ENCODE assay signal across 8 cellular contexts in the genomic region with DNA sequence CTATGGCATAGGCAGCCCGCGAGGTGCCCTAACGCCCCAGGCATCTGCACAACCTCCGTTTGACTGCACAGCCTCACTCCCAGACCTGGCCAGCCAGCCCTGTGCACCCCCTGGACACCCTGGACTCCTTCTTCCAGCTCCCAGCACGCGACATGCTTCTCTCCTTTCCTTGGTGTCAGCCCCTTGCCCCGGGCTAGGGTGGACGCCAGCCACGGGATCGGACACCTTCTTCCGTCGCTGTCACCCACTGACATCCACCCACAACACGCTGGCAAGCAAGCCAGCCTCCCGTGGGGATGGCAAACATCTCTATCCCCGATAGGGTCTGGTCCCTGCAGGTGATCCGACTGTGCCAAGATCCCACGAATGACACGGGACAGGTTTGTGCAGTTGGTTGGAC.
DNase-seq lines count a peak whose midpoint lies in the region; ATAC-seq and TF ChIP-seq lines count a peak whose summit lies in the region.
"Not testable (repeated sequence)": the region's sequence is repeated elsewhere in the genome, so short reads cannot be mapped to it uniquely, and the experiment has no call there.

No MANE protein-coding gene starts in this region.

- not testable (repeated sequence) for H3K36me3 ChIP-seq in PC-3 (ENCODE audit: low read depth, low read length); aorta (ENCODE audit: control insufficient read depth in 1 of 2, insufficient read depth in 2 of 2, low read length in 1 of 2)

- not testable (repeated sequence) for H3K4me1 Mint-ChIP-seq in activated CD8-positive, alpha-beta memory T cell treated with anti-CD3 and anti-CD28 coated beads, Interleukin-2, amount 10 ng/mL, durations not matched to agents 7 days and 5 days; osteocyte (ENCODE audit: unreplicated experiment); stimulated activated effector memory CD8-positive, alpha-beta T cell treated with anti-CD3 and anti-CD28 coated beads, Interleukin-12 subunit alpha, Interleukin-12 subunit beta, amount 100 ng/mL, for 72 hours

- POLR2A ChIA-PET in PC-3 (lab: Charles Lee; ENCODE audit: unreplicated experiment) = not testable (repeated sequence)

- ATAC-seq in PC-3; activated CD8-positive, alpha-beta memory T cell treated with anti-CD3 and anti-CD28 coated beads, Interleukin-2, amount 10 ng/mL, durations not matched to agents 7 days and 5 days: not testable (repeated sequence)
- ATAC-seq in Right ventricle myocardium superior (ENCODE audit: poor library complexity) (peak; percentile 33), aorta (ENCODE audit: low FRiP score) (peak; percentile 79)
- ATAC-seq in stimulated activated effector memory CD8-positive, alpha-beta T cell treated with anti-CD3 and anti-CD28 coated beads, Interleukin-12 subunit alpha, Interleukin-12 subunit beta, amount 100 ng/mL, for 72 hours = peak; percentile 2

- not testable (repeated sequence) for TF ChIP-seq CTCF in PC-3 (conservative IDR thresholded peaks at IDR 0.05; ENCODE audit: low read depth, low read length); lower leg skin (IDR thresholded peaks at IDR 0.05); osteocyte (IDR thresholded peaks at IDR 0.05)

- not testable (repeated sequence) for H3K4me3 Mint-ChIP-seq in activated CD8-positive, alpha-beta memory T cell treated with anti-CD3 and anti-CD28 coated beads, Interleukin-2, amount 10 ng/mL, durations not matched to agents 7 days and 5 days; osteocyte (ENCODE audit: unreplicated experiment); stimulated activated effector memory CD8-positive, alpha-beta T cell treated with anti-CD3 and anti-CD28 coated beads, Interleukin-12 subunit alpha, Interleukin-12 subunit beta, amount 100 ng/mL, for 72 hours

- not testable (repeated sequence) for H2AFZ ChIP-seq in PC-3 (ENCODE audit: low read length)

- DNase-seq in PC-3 = not testable (repeated sequence)
- DNase-seq in activated CD8-positive, alpha-beta memory T cell treated with anti-CD3 and anti-CD28 coated beads, Interleukin-2, amount 10 ng/mL, durations not matched to agents 7 days and 5 days = peak; percentile 50
- DNase-seq in activated naive CD4-positive, alpha-beta T cell treated with anti-CD3 and anti-CD28 coated beads, Interleukin-2, amount 50 U/mL, for 16 hours = peak; percentile 15
- DNase-seq in Right ventricle myocardium superior (peak; percentile 66), lower leg skin (ENCODE audit: low spot score in 2 of 2) (peak; percentile 49 to 95), osteocyte (ENCODE audit: extremely low spot score, unreplicated experiment) (peak; percentile 94), aorta (peak; percentile 59 to 90)
- DNase-seq in stimulated activated effector memory CD8-positive, alpha-beta T cell treated with anti-CD3 and anti-CD28 coated beads, Interleukin-12 subunit alpha, Interleukin-12 subunit beta, amount 100 ng/mL, for 72 hours (ENCODE audit: low spot score in 2 of 2) = peak in 1 of 2 donors; percentile 86

- TSS peak; percentile 33 for BruUV-seq in PC-3 (replicated peaks; lab: Mats Ljungman, UMichigan)

- H3K36me3 Mint-ChIP-seq in activated CD8-positive, alpha-beta memory T cell treated with anti-CD3 and anti-CD28 coated beads, Interleukin-2, amount 10 ng/mL, durations not matched to agents 7 days and 5 days; osteocyte (ENCODE audit: unreplicated experiment): not testable (repeated sequence)
- H3K36me3 Mint-ChIP-seq in stimulated activated effector memory CD8-positive, alpha-beta T cell treated with anti-CD3 and anti-CD28 coated beads, Interleukin-12 subunit alpha, Interleukin-12 subunit beta, amount 100 ng/mL, for 72 hours = peaks cover 13% of the 10 kb centered on the region

- H3K4me3 ChIP-seq in PC-3 (ENCODE audit: low read length); lower leg skin (ENCODE audit: low read depth, poor library complexity, severe bottlenecking); aorta (ENCODE audit: low read length in 2 of 2): not testable (repeated sequence)

- H3K4me1 ChIP-seq in PC-3 (ENCODE audit: insufficient read depth, low read length); aorta (ENCODE audit: control insufficient read depth in 1 of 2, insufficient read depth in 2 of 2, low read length in 2 of 2): not testable (repeated sequence)

- CTCF ChIA-PET in PC-3 (lab: Charles Lee); activated CD8-positive, alpha-beta memory T cell treated with anti-CD3 and anti-CD28 coated beads, Interleukin-2, amount 10 ng/mL, durations not matched to agents 7 days and 5 days (lab: Charles Lee): not testable (repeated sequence)

- H3K27me3 ChIP-seq in PC-3 (ENCODE audit: low read length); aorta (ENCODE audit: control insufficient read depth in 1 of 2, insufficient read depth in 2 of 2, low read length in 1 of 2): not testable (repeated sequence)

- not testable (repeated sequence) for H3K27me3 Mint-ChIP-seq in activated CD8-positive, alpha-beta memory T cell treated with anti-CD3 and anti-CD28 coated beads, Interleukin-2, amount 10 ng/mL, durations not matched to agents 7 days and 5 days; osteocyte (ENCODE audit: unreplicated experiment)

- not testable (repeated sequence) for H3K79me2 ChIP-seq in PC-3 (ENCODE audit: low read length)

- H3K9ac ChIP-seq in PC-3 (ENCODE audit: low read length) = not testable (repeated sequence)

- intact Hi-C loops in PC-3 (cut with micrococcal nuclease); Right ventricle myocardium superior (cut with DNase I); lower leg skin (cut with DNase I; ENCODE audit: low total_unique reads); aorta (cut with DNase I): not testable (repeated sequence)

- not testable (repeated sequence) for H3F3A ChIP-seq in PC-3 (ENCODE audit: low read length, unreplicated experiment)

- H3K27ac ChIP-seq in PC-3 (ENCODE audit: low read length); aorta (ENCODE audit: low read depth in 1 of 2, low read length in 2 of 2): not testable (repeated sequence)

- H4K20me1 ChIP-seq in PC-3 (ENCODE audit: low read length) = not testable (repeated sequence)

- not testable (repeated sequence) for H3K4me2 ChIP-seq in PC-3 (ENCODE audit: low read length)

- TF ChIP-seq POLR2A in lower leg skin (IDR thresholded peaks at IDR 0.05) = not testable (repeated sequence)

- H3K9me3 ChIP-seq in PC-3 (ENCODE audit: low read length); aorta (ENCODE audit: control insufficient read depth, low read length): not testable (repeated sequence)

- not testable (repeated sequence) for H3K9me3 Mint-ChIP-seq in activated CD8-positive, alpha-beta memory T cell treated with anti-CD3 and anti-CD28 coated beads, Interleukin-2, amount 10 ng/mL, durations not matched to agents 7 days and 5 days (ENCODE audit: low read depth); osteocyte (ENCODE audit: unreplicated experiment); stimulated activated effector memory CD8-positive, alpha-beta T cell treated with anti-CD3 and anti-CD28 coated beads, Interleukin-12 subunit alpha, Interleukin-12 subunit beta, amount 100 ng/mL, for 72 hours

- 71 to 82% methylated on average over 13 to 14 of the region's 18 CpGs for WGBS in lower leg skin, 2 donors
- WGBS in aorta, 2 donors = 77 to 79% methylated on average over 11 of the region's 18 CpGs

- not testable (repeated sequence) for H3K9me2 ChIP-seq in PC-3 (replicated peaks; ENCODE audit: low read length)

- H3K27ac Mint-ChIP-seq in activated CD8-positive, alpha-beta memory T cell treated with anti-CD3 and anti-CD28 coated beads, Interleukin-2, amount 10 ng/mL, durations not matched to agents 7 days and 5 days; osteocyte (ENCODE audit: unreplicated experiment); stimulated activated effector memory CD8-positive, alpha-beta T cell treated with anti-CD3 and anti-CD28 coated beads, Interleukin-12 subunit alpha, Interleukin-12 subunit beta, amount 100 ng/mL, for 72 hours: not testable (repeated sequence)
